ENCODE assay signal across 14 cellular contexts in genomic region chr18:35410561-35410960, GRCh38. TPM values are rescaled to one million over a fixed set of nuclear protein-coding genes. Genes with fewer than 3 reads are reported as not detected.
A peak's percentile ranks its signal among the peaks of the same experiment; 100 is the strongest.
DNase-seq lines count a peak whose midpoint lies in the region; ATAC-seq and TF ChIP-seq lines count a peak whose summit lies in the region.
"Had no signal": no experiment of that assay in that cellular context is flagged by ENCODE, and none has a peak within 500 bp of the region (broad histone marks: within the 10 kb centered on the region; RNA-seq: fewer than 3 reads in every experiment).

No MANE protein-coding gene starts in this region.

- H3K27me3 Mint-ChIP-seq in CD4-positive, alpha-beta T cell = peaks cover under 1% of the 10 kb centered on the region
- H3K27me3 Mint-ChIP-seq: activated CD4-positive, alpha-beta memory T cell treated with anti-CD3 and anti-CD28 coated beads for 36 hours; activated naive CD4-positive, alpha-beta T cell treated with anti-CD3 and anti-CD28 coated beads, Interleukin-2, amount 50 U/mL, for 24 hours had no signal

- no peak overlapping the region for H3K27ac Mint-ChIP-seq in CD4-positive, alpha-beta T cell
- H3K27ac Mint-ChIP-seq: activated CD4-positive, alpha-beta memory T cell treated with anti-CD3 and anti-CD28 coated beads for 36 hours; activated naive CD4-positive, alpha-beta T cell treated with anti-CD3 and anti-CD28 coated beads, Interleukin-2, amount 50 U/mL, for 24 hours had no signal

- H3K4me1 ChIP-seq in heart right ventricle = peaks cover 0 to 29% (median 4%) of the 10 kb centered on the region in 9 donors
- H3K4me1 ChIP-seq in left lung = peaks cover 0 to 13% of the 10 kb centered on the region in 2 donors
- H3K4me1 ChIP-seq in upper lobe of right lung = no peaks in the 10 kb centered on the region

- DNase-seq in GM12865 (ENCODE audit: low read depth) = peak; percentile 53
- no peak for DNase-seq in RWPE1 (ENCODE audit: low spot score)
- no peak for DNase-seq in heart right ventricle
- no peak for DNase-seq in left lung
- DNase-seq in CD4-positive, alpha-beta T cell = no peak
- DNase-seq in upper lobe of right lung = no peak
- DNase-seq: activated CD4-positive, alpha-beta memory T cell treated with anti-CD3 and anti-CD28 coated beads for 36 hours; DND-41; NCI-H1105 treated with DMSO at 0.1 percent for 48 hours; stimulated activated CD4-positive, alpha-beta T cell treated with anti-CD3 and anti-CD28 coated beads, Interleukin-15, amount 100 ng/mL, for 24 hours; stimulated activated naive CD4-positive, alpha-beta T cell had no signal

- TF ChIP-seq CTCF in GM12865 (IDR thresholded peaks at IDR 0.05; ENCODE audit: insufficient read depth, low read depth, low read length, missing control alignments) (no peak), RWPE1 (conservative IDR thresholded peaks at IDR 0.05; ENCODE audit: low read depth) (no peak), heart right ventricle (IDR thresholded peaks at IDR 0.05) (no peak), left lung (IDR thresholded peaks at IDR 0.05) (no peak), upper lobe of right lung (IDR thresholded peaks at IDR 0.05) (no peak)
- TF ChIP-seq CTCF in CD4-positive, alpha-beta T cell (IDR thresholded peaks at IDR 0.05) = no peak

- H3K9me3 Mint-ChIP-seq in CD4-positive, alpha-beta T cell = no peaks in the 10 kb centered on the region
- H3K9me3 Mint-ChIP-seq: activated CD4-positive, alpha-beta memory T cell treated with anti-CD3 and anti-CD28 coated beads for 36 hours; activated naive CD4-positive, alpha-beta T cell treated with anti-CD3 and anti-CD28 coated beads, Interleukin-2, amount 50 U/mL, for 24 hours had no signal

- WGBS in heart right ventricle, 2 donors = 92% methylated on average over 7 of the region's 7 CpGs

- H3K36me3 ChIP-seq in heart right ventricle = no peaks in the 10 kb centered on the region
- no peaks in the 10 kb centered on the region for H3K36me3 ChIP-seq in left lung
- H3K36me3 ChIP-seq in upper lobe of right lung = no peaks in the 10 kb centered on the region

- no peaks in the 10 kb centered on the region for H3K36me3 Mint-ChIP-seq in CD4-positive, alpha-beta T cell (ENCODE audit: low read depth)
- H3K36me3 Mint-ChIP-seq: activated CD4-positive, alpha-beta memory T cell treated with anti-CD3 and anti-CD28 coated beads for 36 hours; activated naive CD4-positive, alpha-beta T cell treated with anti-CD3 and anti-CD28 coated beads, Interleukin-2, amount 50 U/mL, for 24 hours had no signal

- no peak overlapping the region for H3K4me3 Mint-ChIP-seq in CD4-positive, alpha-beta T cell
- H3K4me3 Mint-ChIP-seq: activated CD4-positive, alpha-beta memory T cell treated with anti-CD3 and anti-CD28 coated beads for 36 hours; activated naive CD4-positive, alpha-beta T cell treated with anti-CD3 and anti-CD28 coated beads, Interleukin-2, amount 50 U/mL, for 24 hours had no signal

- peaks cover 33% of the 10 kb centered on the region for H3K4me1 Mint-ChIP-seq in CD4-positive, alpha-beta T cell (ENCODE audit: low read depth)

- H3K9me3 ChIP-seq in heart right ventricle = no peaks in the 10 kb centered on the region
- no peaks in the 10 kb centered on the region for H3K9me3 ChIP-seq in left lung
- H3K9me3 ChIP-seq in CD4-positive, alpha-beta T cell (ENCODE audit: control insufficient read depth, low read length) = no peaks in the 10 kb centered on the region
- H3K9me3 ChIP-seq in upper lobe of right lung = no peaks in the 10 kb centered on the region

- H3K27ac ChIP-seq in RWPE1 = peak overlapping the region; percentile 61
- no peak overlapping the region for H3K27ac ChIP-seq in heart right ventricle
- no peak overlapping the region for H3K27ac ChIP-seq in left lung
- H3K27ac ChIP-seq in CD4-positive, alpha-beta T cell (ENCODE audit: low read depth, low read length) = no peak overlapping the region
- no peak overlapping the region for H3K27ac ChIP-seq in upper lobe of right lung

- ATAC-seq in GM21367 (IDR thresholded peaks at IDR 0.05; ENCODE audit: unreplicated experiment) (peak; percentile 62), HG03097 (IDR thresholded peaks at IDR 0.05; ENCODE audit: low FRiP score, unreplicated experiment) (peak; percentile 38), heart right ventricle (no peak), left lung (no peak), upper lobe of right lung (no peak)
- no peak for ATAC-seq in CD4-positive, alpha-beta T cell (ENCODE audit: poor library complexity)

- CTCF ChIA-PET in RWPE1 (lab: Yijun Ruan, JAX) = no interaction called here
- CTCF ChIA-PET in CD4-positive, alpha-beta T cell (lab: Charles Lee) = no interaction called here

- POLR2A ChIA-PET in RWPE1 (lab: Yijun Ruan, JAX; ENCODE audit: low non-redundant PET) = no interaction called here
- POLR2A ChIA-PET in CD4-positive, alpha-beta T cell (lab: Charles Lee) = no interaction called here

- no peak overlapping the region for H3K4me3 ChIP-seq in GM12865 (ENCODE audit: low read depth, low read length)
- H3K4me3 ChIP-seq in heart right ventricle = no peak overlapping the region
- no peak overlapping the region for H3K4me3 ChIP-seq in left lung
- H3K4me3 ChIP-seq in upper lobe of right lung = no peak overlapping the region

- H3K27me3 ChIP-seq in heart right ventricle = no peaks in the 10 kb centered on the region
- no peaks in the 10 kb centered on the region for H3K27me3 ChIP-seq in left lung
- no peaks in the 10 kb centered on the region for H3K27me3 ChIP-seq in CD4-positive, alpha-beta T cell (ENCODE audit: control insufficient read depth, insufficient read depth, low read length)
- no peaks in the 10 kb centered on the region for H3K27me3 ChIP-seq in upper lobe of right lung

- intact Hi-C loops in heart right ventricle (cut with DNase I) (loop anchor here in 5 of 10 donors (5.0 to 10.0 kb wide), 4 partner anchors 87 to 344 kb away; partner anchors contain the start of genes GALNT1 (in 2 of the 5) and INO80C (in 1 of the 5)), left lung (cut with DNase I) (no loop called here), upper lobe of right lung (cut with DNase I) (no loop called here)
- intact Hi-C loops in CD4-positive, alpha-beta T cell (cut with DNase I, micrococcal nuclease) = no loop called here

RNA-seq across cellular contexts. Expression of gene ZNF396, which starts 33.4 kb away (rescaled TPM):
- 1 to 10 TPM in 3 of 10 donors, under 1 TPM in 7; 0.42 to 1.4 (median 0.64) TPM for total RNA-seq in heart right ventricle
- under 1 TPM; 0.52 to 0.73 TPM for polyA plus RNA-seq in heart right ventricle
- total RNA-seq in left lung = 1 to 10 TPM; 3.2 to 3.5 TPM
- total RNA-seq in CD4-positive, alpha-beta T cell = under 1 TPM; 0.25 to 0.28 TPM
- total RNA-seq in upper lobe of right lung = 3.1 TPM

Comparison
In these comparisons a context has a peak if more than half of its experiments do, and no peak if none do; other contexts are left out.
1. ATAC-seq: peak in GM21367 (single experiment) and HG03097 (single experiment); none in heart right ventricle (0 of 8), left lung (single experiment), CD4-positive, alpha-beta T cell (single experiment) and upper lobe of right lung (single experiment).